In genomic region chr6:25998379-25998778, GRCh38 we compare ENCODE assay signal across 29 cellular contexts. TPM values are rescaled to one million over a fixed set of nuclear protein-coding genes. Genes with fewer than 3 reads are reported as not detected.
DNase-seq lines count a peak whose midpoint lies in the region; ATAC-seq and TF ChIP-seq lines count a peak whose summit lies in the region.
"Had no signal": no experiment of that assay in that cellular context is flagged by ENCODE, and none has a peak within 500 bp of the region (broad histone marks: within the 10 kb centered on the region; RNA-seq: fewer than 3 reads in every experiment).

No MANE protein-coding gene starts in this region.

- CTCF ChIA-PET in mammary epithelial cell (lab: Charles Lee; ENCODE audit: low non-redundant PET) (no interaction called here), MCF 10A (lab: Yijun Ruan, JAX) (no interaction called here)

- H3K9ac ChIP-seq in mammary epithelial cell (ENCODE audit: insufficient read depth, low read length): no peak overlapping the region
- H3K9ac ChIP-seq: SK-N-SH had no signal

- H3K27me3 Mint-ChIP-seq in MCF 10A (ENCODE audit: insufficient read depth, unreplicated experiment): no peaks in the 10 kb centered on the region
- H3K27me3 Mint-ChIP-seq in type B pancreatic cell: no peaks in the 10 kb centered on the region
- H3K27me3 Mint-ChIP-seq: B cell had no signal

- H3K36me3 Mint-ChIP-seq in MCF 10A (ENCODE audit: insufficient read depth, unreplicated experiment) (peaks cover 23% of the 10 kb centered on the region), type B pancreatic cell (no peaks in the 10 kb centered on the region)

- BruUV-seq in mammary epithelial cell (replicated peaks; lab: Mats Ljungman, UMichigan) (no TSS peak), MCF 10A (replicated peaks; lab: Mats Ljungman, UMichigan) (no TSS peak)

- H3K4me2 ChIP-seq in mammary epithelial cell (ENCODE audit: insufficient read depth, low read depth, low read length): no peak overlapping the region
- H3K4me2 ChIP-seq: SK-N-SH had no signal

- POLR2A ChIA-PET in MCF 10A (lab: Yijun Ruan, JAX): interaction anchor here (0.7 to 7.8 kb wide), 4 partner anchors 19 to 129 kb away, joined by 3 to 147 read pairs (median 3); a partner anchor contains a TSS

- H3K9me3 ChIP-seq in mammary epithelial cell (replicated peaks; ENCODE audit: insufficient read depth, low read length): no peaks in the 10 kb centered on the region
- H3K9me3 ChIP-seq in WERI-Rb-1 (ENCODE audit: severe bottlenecking): no peaks in the 10 kb centered on the region
- H3K9me3 ChIP-seq: MG63, SK-N-SH had no signal

- H3K4me1 Mint-ChIP-seq in MCF 10A (ENCODE audit: insufficient read depth, unreplicated experiment): peaks cover 12% of the 10 kb centered on the region
- H3K4me1 Mint-ChIP-seq in type B pancreatic cell (ENCODE audit: unreplicated experiment): no peaks in the 10 kb centered on the region

- peak; percentile 98 for ATAC-seq in esophagus mucosa
- ATAC-seq: GM12878, K562, Panc1 had no signal

- intact Hi-C loops in mammary epithelial cell (cut with micrococcal nuclease): no loop called here
- intact Hi-C loops in MCF 10A (cut with micrococcal nuclease): no loop called here

- H3K4me3 ChIP-seq in mammary epithelial cell (replicated peaks in 1 of 3; ENCODE audit: insufficient read depth in 1 of 3, low read depth in 2 of 3, low read length in 3 of 3): no peak overlapping the region
- H3K4me3 ChIP-seq in WERI-Rb-1 (ENCODE audit: low read depth, low read length): no peak overlapping the region
- H3K4me3 ChIP-seq: GM12878, K562, MG63 had no signal

- H3K36me3 ChIP-seq in mammary epithelial cell (ENCODE audit: insufficient read depth, low read length): no peaks in the 10 kb centered on the region
- peaks cover 12% of the 10 kb centered on the region for H3K36me3 ChIP-seq in WERI-Rb-1
- H3K36me3 ChIP-seq: MG63 had no signal

- no peak for TF ChIP-seq CTCF in mammary epithelial cell (conservative IDR thresholded peaks at IDR 0.05 in 1 of 2, IDR thresholded peaks at IDR 0.05 in 1 of 2; ENCODE audit: extremely low read depth in 1 of 2, insufficient read depth in 1 of 2, low read depth in 1 of 2, low read length in 2 of 2)
- no peak for TF ChIP-seq CTCF in MCF 10A (IDR thresholded peaks at IDR 0.05; ENCODE audit: unreplicated experiment)
- TF ChIP-seq CTCF in WERI-Rb-1 (IDR thresholded peaks at IDR 0.05; ENCODE audit: low read depth, low read length): no peak
- TF ChIP-seq CTCF in type B pancreatic cell (conservative IDR thresholded peaks at IDR 0.05): no peak

- H2AFZ ChIP-seq in mammary epithelial cell (ENCODE audit: low read depth, low read length): no peak overlapping the region

- peaks cover 8% of the 10 kb centered on the region for H3K4me1 ChIP-seq in mammary epithelial cell (ENCODE audit: insufficient read depth, low read length)

- H3K27ac Mint-ChIP-seq in MCF 10A (ENCODE audit: low read depth, unreplicated experiment) (no peak overlapping the region), type B pancreatic cell (no peak overlapping the region)
- H3K27ac Mint-ChIP-seq: B cell, HFFc6 had no signal

- H3K79me2 ChIP-seq in mammary epithelial cell (ENCODE audit: insufficient read depth, low read length): no peaks in the 10 kb centered on the region

- H3K9me3 Mint-ChIP-seq in MCF 10A (ENCODE audit: unreplicated experiment) (no peaks in the 10 kb centered on the region), type B pancreatic cell (no peaks in the 10 kb centered on the region)
- H3K9me3 Mint-ChIP-seq: CD8-positive, alpha-beta memory T cell; HFFc6 had no signal

- H3K27me3 ChIP-seq in mammary epithelial cell (ENCODE audit: insufficient read depth, low read length) (no peaks in the 10 kb centered on the region), WERI-Rb-1 (ENCODE audit: insufficient read depth, low read depth, severe bottlenecking) (no peaks in the 10 kb centered on the region)
- H3K27me3 ChIP-seq: MG63 had no signal

- H3K27ac ChIP-seq in mammary epithelial cell (ENCODE audit: insufficient read depth, low read depth, low read length) (no peak overlapping the region), WERI-Rb-1 (peak overlapping the region; percentile 75; the same call in 1 of the 2 replicates)
- H3K27ac ChIP-seq: 22Rv1, C4-2B had no signal

- dilution Hi-C loops in mammary epithelial cell (cut with HindIII; ENCODE audit: low sequenced_read_pairs): no loop called here

- DNase-seq in mammary epithelial cell: peak; percentile 84
- no peak for DNase-seq in MCF 10A (ENCODE audit: unreplicated experiment)
- DNase-seq in WERI-Rb-1: no peak
- no peak for DNase-seq in type B pancreatic cell (ENCODE audit: extremely low spot score, unreplicated experiment)
- DNase-seq in NCI-H1694 treated with DMSO at 0.1 percent for 48 hours (lab: John Stamatoyannopoulos, UW): no peak
- no peak for DNase-seq in NCI-H128 (lab: John Stamatoyannopoulos, UW; ENCODE audit: unreplicated experiment)
- DNase-seq in effector CD4-positive, alpha-beta T cell: no peak
- DNase-seq: CD8-positive, alpha-beta memory T cell; DMS 273 treated with DMSO at 0.1 percent for 48 hours; DMS79; EL; GDM1; H7; HFFc6; Kasumi-1; MG63; NCI-H1105 treated with DMSO at 0.1 percent for 48 hours; NCI-H2029 treated with DMSO at 0.1 percent for 48 hours; NCI-H2227 treated with DMSO at 0.1 percent for 48 hours; NCI-H69; SK-N-SH; SW 1271 had no signal

- H4K20me1 ChIP-seq in mammary epithelial cell (ENCODE audit: insufficient read depth, low read length): no peaks in the 10 kb centered on the region

- in situ Hi-C loops in mammary epithelial cell (cut with MboI; ENCODE audit: low sequenced_read_pairs in 2 of 2): no loop called here

- no peak overlapping the region for H3K4me3 Mint-ChIP-seq in MCF 10A (ENCODE audit: unreplicated experiment)
- no peak overlapping the region for H3K4me3 Mint-ChIP-seq in type B pancreatic cell
- H3K4me3 Mint-ChIP-seq: B cell; CD8-positive, alpha-beta memory T cell; HFFc6 had no signal

RNA-seq across cellular contexts. Expression of gene TRIM38, which starts 35.8 kb away (rescaled TPM):
- total RNA-seq in mammary epithelial cell (1 to 10 TPM; 6.8 to 7.6 TPM), MCF 10A (2022) (5.4 and 6.7 TPM in 2 replicates), esophagus mucosa (7.2 TPM), type B pancreatic cell (ENCODE audit: low replicate concordance) (6.9 and 16.1 TPM in 2 replicates)
- polyA plus RNA-seq in mammary epithelial cell: 3.4 TPM
- polyA minus RNA-seq in mammary epithelial cell: 8.6 TPM
